In the genomic region with DNA sequence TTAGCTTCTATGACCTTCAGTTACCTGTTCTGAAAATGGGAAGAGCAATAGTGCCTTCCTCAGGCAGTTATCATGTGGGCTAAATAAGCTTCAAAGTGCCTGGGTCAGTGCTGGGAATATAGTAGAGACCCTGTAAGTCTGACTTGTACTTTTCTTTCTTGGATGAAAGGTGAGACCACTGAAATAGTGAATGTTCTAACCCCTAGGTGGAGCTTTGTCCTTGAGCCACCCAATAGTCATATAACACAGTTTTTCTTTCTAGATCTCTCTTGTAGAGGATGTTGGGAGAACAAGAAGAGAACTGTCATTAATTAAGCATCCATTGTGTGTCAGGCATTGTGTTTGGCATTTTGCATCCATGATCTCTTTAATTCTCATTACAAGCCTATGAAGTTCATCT, we compare ENCODE assay signal across 20 cellular contexts. TPM values are rescaled to one million over a fixed set of nuclear protein-coding genes. Genes with fewer than 3 reads are reported as not detected.
"Had no signal": no experiment of that assay in that cellular context is flagged by ENCODE, and none has a peak within 500 bp of the region (broad histone marks: within the 10 kb centered on the region; RNA-seq: fewer than 3 reads in every experiment).

No MANE protein-coding gene starts in this region.

- ATAC-seq: activated T-cell treated with anti-CD3 and anti-CD28 coated beads, Interleukin-2, amount 50 U/mL, for 72 hours; gastroesophageal sphincter; stimulated activated naive CD8-positive, alpha-beta T cell treated with anti-CD3 and anti-CD28 coated beads, Interleukin-15, Interleukin-2, amounts not matched to agents 100 U/mL and 50 U/mL, for 24 hours had no signal

- H3K27ac ChIP-seq: cardiac muscle cell, colonic mucosa, epithelial cell of prostate, gastroesophageal sphincter, left ventricle myocardium inferior had no signal

- H3K27me3 ChIP-seq: cardiac muscle cell, colonic mucosa, gastroesophageal sphincter had no signal

- H3K4me3 Mint-ChIP-seq: activated CD4-positive, alpha-beta memory T cell treated with anti-CD3 and anti-CD28 coated beads for 36 hours; activated naive CD8-positive, alpha-beta T cell treated with anti-CD3 and anti-CD28 coated beads, Interleukin-2, amount 10 ng/mL, durations not matched to agents 7 days and 5 days; activated T-cell treated with anti-CD3 and anti-CD28 coated beads, Interleukin-2, amount 50 U/mL, for 72 hours; nephron had no signal

- H3K27me3 Mint-ChIP-seq: activated CD4-positive, alpha-beta memory T cell treated with anti-CD3 and anti-CD28 coated beads for 36 hours had no signal

- H3K27ac Mint-ChIP-seq: activated CD4-positive, alpha-beta memory T cell treated with anti-CD3 and anti-CD28 coated beads for 36 hours; activated naive CD8-positive, alpha-beta T cell treated with anti-CD3 and anti-CD28 coated beads, Interleukin-2, amount 10 ng/mL, durations not matched to agents 7 days and 5 days; activated T-cell treated with anti-CD3 and anti-CD28 coated beads, Interleukin-2, amount 50 U/mL, for 72 hours; nephron had no signal

- H3K36me3 ChIP-seq: cardiac muscle cell, colonic mucosa, left ventricle myocardium inferior had no signal

- H3K4me3 ChIP-seq: cardiac muscle cell, colonic mucosa, gastroesophageal sphincter, left ventricle myocardium inferior had no signal

- H3K9me3 Mint-ChIP-seq: activated CD4-positive, alpha-beta memory T cell treated with anti-CD3 and anti-CD28 coated beads for 36 hours; activated naive CD8-positive, alpha-beta T cell treated with anti-CD3 and anti-CD28 coated beads, Interleukin-2, amount 10 ng/mL, durations not matched to agents 7 days and 5 days; activated T-cell treated with anti-CD3 and anti-CD28 coated beads, Interleukin-2, amount 50 U/mL, for 72 hours; nephron had no signal

- H3K36me3 Mint-ChIP-seq: activated CD4-positive, alpha-beta memory T cell treated with anti-CD3 and anti-CD28 coated beads for 36 hours; activated naive CD8-positive, alpha-beta T cell treated with anti-CD3 and anti-CD28 coated beads, Interleukin-2, amount 10 ng/mL, durations not matched to agents 7 days and 5 days had no signal

- DNase-seq: activated CD4-positive, alpha-beta memory T cell treated with anti-CD3 and anti-CD28 coated beads for 36 hours; activated CD4-positive, CD25-positive, alpha-beta regulatory T cell treated with anti-CD3 and anti-CD28 coated beads, Interleukin-2, amount 50 U/mL, for 72 hours; activated gamma-delta T cell treated with Interleukin-2 at 50 U/mL for 16 hours; activated naive CD8-positive, alpha-beta T cell treated with anti-CD3 and anti-CD28 coated beads, Interleukin-2, amount 10 ng/mL, durations not matched to agents 7 days and 5 days; activated T-cell treated with anti-CD3 and anti-CD28 coated beads, Interleukin-2, amount 50 U/mL, for 72 hours; aorta; colonic mucosa; effector CD4-positive, alpha-beta T cell; left ventricle myocardium inferior; mesenchymal stem cell; occipital lobe; stimulated activated CD4-positive, alpha-beta T cell treated with anti-CD3 and anti-CD28 coated beads, Interleukin-4, amount 100 ng/mL, for 1 hour; stimulated activated CD8-positive, alpha-beta memory T cell treated with anti-CD3 and anti-CD28 coated beads, Interleukin-4, amount 100 ng/mL, for 48 hours; stimulated activated naive CD8-positive, alpha-beta T cell treated with anti-CD3 and anti-CD28 coated beads, Interleukin-15, Interleukin-2, amounts not matched to agents 100 U/mL and 50 U/mL, for 24 hours; T-helper 9 cell had no signal

- H3K4me1 Mint-ChIP-seq: activated naive CD8-positive, alpha-beta T cell treated with anti-CD3 and anti-CD28 coated beads, Interleukin-2, amount 10 ng/mL, durations not matched to agents 7 days and 5 days had no signal

- H3K4me1 ChIP-seq: colonic mucosa had no signal

- H3K9me3 ChIP-seq: colonic mucosa, gastroesophageal sphincter, left ventricle myocardium inferior had no signal

RNA-seq across cellular contexts. Expression of a gene that starts 13.0 kb away (rescaled TPM):
- total RNA-seq: activated CD4-positive, alpha-beta memory T cell treated with anti-CD3 and anti-CD28 coated beads for 36 hours; activated naive CD8-positive, alpha-beta T cell treated with anti-CD3 and anti-CD28 coated beads, Interleukin-2, amount 10 ng/mL, durations not matched to agents 7 days and 5 days; activated T-cell treated with anti-CD3 and anti-CD28 coated beads, Interleukin-2, amount 50 U/mL, for 72 hours; aorta; cardiac muscle cell; gastroesophageal sphincter; left ventricle myocardium inferior; urinary bladder had no signal
